ENCODE assay signal across 26 cellular contexts in the genomic region with DNA sequence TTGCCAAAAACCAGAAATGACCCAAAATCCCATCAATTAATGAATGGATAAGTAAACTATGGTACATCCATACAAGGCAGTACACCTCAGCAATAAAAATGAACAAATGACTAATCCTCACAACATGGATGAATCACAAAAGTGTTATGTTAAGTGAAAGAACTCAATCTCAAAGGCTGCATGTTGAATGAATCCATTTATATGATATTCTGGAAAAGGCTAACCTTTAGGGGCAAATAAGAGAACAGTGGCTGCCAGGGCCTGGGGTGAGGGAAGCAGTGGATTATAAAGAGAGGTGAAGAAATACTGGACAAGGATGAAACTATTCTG. TPM values are rescaled to one million over a fixed set of nuclear protein-coding genes. Genes with fewer than 3 reads are reported as not detected.
DNase-seq lines count a peak whose midpoint lies in the region; ATAC-seq, FAIRE-seq and TF ChIP-seq lines count a peak whose summit lies in the region.
"Had no signal": no experiment of that assay in that cellular context is flagged by ENCODE, and none has a peak within 500 bp of the region (broad histone marks: within the 10 kb centered on the region; RNA-seq: fewer than 3 reads in every experiment).

No MANE protein-coding gene starts in this region.

- H3K9me1 ChIP-seq in endothelial cell of umbilical vein (replicated peaks; ENCODE audit: control insufficient read depth, extremely low read depth, insufficient read depth, low read length) = no peaks in the 10 kb centered on the region

- dilution Hi-C loops in endothelial cell of umbilical vein (cut with MboI; ENCODE audit: extremely low pct_ligation_motif_present, low sequenced_read_pairs) = no loop called here

- H3K9me3 ChIP-seq in GM23248 (ENCODE audit: low read depth) = no peaks in the 10 kb centered on the region
- no peaks in the 10 kb centered on the region for H3K9me3 ChIP-seq in PC-3 (ENCODE audit: low read length)
- H3K9me3 ChIP-seq in endothelial cell of umbilical vein (replicated peaks; ENCODE audit: control insufficient read depth, insufficient read depth, low read length) = no peaks in the 10 kb centered on the region
- H3K9me3 ChIP-seq: pancreas, testis had no signal

- H3K4me1 ChIP-seq in GM23248 (ENCODE audit: insufficient read depth) (peaks cover 13% of the 10 kb centered on the region), PC-3 (ENCODE audit: insufficient read depth, low read length) (peaks cover 40% of the 10 kb centered on the region), endothelial cell of umbilical vein (ENCODE audit: control insufficient read depth, extremely low read depth, insufficient read depth, low read length) (peaks cover 26% of the 10 kb centered on the region)
- H3K4me1 ChIP-seq: pancreas, sigmoid colon, testis had no signal

- H3K4me3 Mint-ChIP-seq in stimulated activated naive B cell treated with anti-CD40 and anti-IgM and Interleukin-4, amounts not matched to agents 10 μg/mL and 1 μg/mL and 100 μg/mL, for 72 hours = no peak overlapping the region
- H3K4me3 Mint-ChIP-seq: H9; mesothelial cell of epicardium; natural killer cell treated with Interleukin-12 subunit alpha and Interleukin-12 subunit beta and Interleukin-15 and Interleukin-18, amount 100 ng/mL, for 72 hours; stimulated activated memory B cell treated with anti-CD40 and anti-IgM and Interleukin-4, amounts not matched to agents 10 μg/mL and 1 μg/mL and 100 μg/mL, for 72 hours; T-helper 2 cell treated with Interferon-gamma antibody and Interleukin-4, amounts not matched to agents 5 μg/mL and 100 μg/mL, for 36 hours had no signal

- no peak overlapping the region for H3K27ac ChIP-seq in GM23248
- H3K27ac ChIP-seq in PC-3 (ENCODE audit: low read length) = peak overlapping the region; percentile 88
- peak overlapping the region; percentile 50 for H3K27ac ChIP-seq in endothelial cell of umbilical vein (ENCODE audit: insufficient read depth, low read depth, low read length)
- H3K27ac ChIP-seq: dorsolateral prefrontal cortex, pancreas, sigmoid colon, SJSA1, testis had no signal

- H3K27me3 ChIP-seq in GM23248 (replicated peaks; ENCODE audit: insufficient read depth) (no peaks in the 10 kb centered on the region; the same call in 1 of the 2 replicates), PC-3 (ENCODE audit: low read length) (no peaks in the 10 kb centered on the region), endothelial cell of umbilical vein (ENCODE audit: control insufficient read depth in 2 of 2, insufficient read depth in 2 of 2, low read length in 2 of 2) (no peaks in the 10 kb centered on the region)
- H3K27me3 ChIP-seq: pancreas, sigmoid colon, SJSA1, testis had no signal

- H3K79me2 ChIP-seq in GM23248 (ENCODE audit: insufficient read depth) (no peaks in the 10 kb centered on the region), PC-3 (ENCODE audit: low read length) (no peaks in the 10 kb centered on the region), endothelial cell of umbilical vein (ENCODE audit: control insufficient read depth, insufficient read depth, low read length) (no peaks in the 10 kb centered on the region)

- H3K9ac ChIP-seq in GM23248 (no peak overlapping the region), PC-3 (ENCODE audit: low read length) (peak overlapping the region; percentile 46; the same call in 1 of the 2 replicates), endothelial cell of umbilical vein (replicated peaks; ENCODE audit: extremely low read depth, insufficient read depth, low read length) (no peak overlapping the region)

- H3K27ac Mint-ChIP-seq in stimulated activated naive B cell treated with anti-CD40 and anti-IgM and Interleukin-4, amounts not matched to agents 10 μg/mL and 1 μg/mL and 100 μg/mL, for 72 hours = no peak overlapping the region
- H3K27ac Mint-ChIP-seq: H9; mesothelial cell of epicardium; natural killer cell treated with Interleukin-12 subunit alpha and Interleukin-12 subunit beta and Interleukin-15 and Interleukin-18, amount 100 ng/mL, for 72 hours; stimulated activated memory B cell treated with anti-CD40 and anti-IgM and Interleukin-4, amounts not matched to agents 10 μg/mL and 1 μg/mL and 100 μg/mL, for 72 hours; T-helper 2 cell treated with Interferon-gamma antibody and Interleukin-4, amounts not matched to agents 5 μg/mL and 100 μg/mL, for 36 hours had no signal

- CTCF ChIA-PET in PC-3 (lab: Charles Lee) (no interaction called here), endothelial cell of umbilical vein (lab: Charles Lee) (interaction anchor here (1.5 to 1.9 kb wide), 2 partner anchors 17 to 33 kb away, joined by 5 to 7 read pairs; no protein-coding TSS in a partner anchor)

- H3K4me3 ChIP-seq in GM23248 = no peak overlapping the region
- no peak overlapping the region for H3K4me3 ChIP-seq in PC-3 (ENCODE audit: low read length)
- H3K4me3 ChIP-seq in endothelial cell of umbilical vein (replicated peaks in 1 of 3; ENCODE audit: insufficient read depth in 1 of 3, low read depth in 1 of 3, low read length in 3 of 3) = no peak overlapping the region
- H3K4me3 ChIP-seq in retinal pigment epithelial cell (ENCODE audit: low read length) = no peak overlapping the region
- H3K4me3 ChIP-seq: dorsolateral prefrontal cortex, pancreas, sigmoid colon, SJSA1, testis had no signal

- H3F3A ChIP-seq in GM23248 (ENCODE audit: insufficient read depth) (0 out of 2 replicates have a peak, but pooled peaks cover 4% of the 10 kb centered on the region), PC-3 (ENCODE audit: low read length, unreplicated experiment) (peaks cover 11% of the 10 kb centered on the region)

- no peaks in the 10 kb centered on the region for H4K20me1 ChIP-seq in GM23248 (ENCODE audit: insufficient read depth)
- no peaks in the 10 kb centered on the region for H4K20me1 ChIP-seq in PC-3 (ENCODE audit: low read length)
- H4K20me1 ChIP-seq in endothelial cell of umbilical vein (replicated peaks; ENCODE audit: control insufficient read depth, extremely low read depth, insufficient read depth, low read length) = no peaks in the 10 kb centered on the region

- H3K36me3 Mint-ChIP-seq in stimulated activated naive B cell treated with anti-CD40 and anti-IgM and Interleukin-4, amounts not matched to agents 10 μg/mL and 1 μg/mL and 100 μg/mL, for 72 hours = no peaks in the 10 kb centered on the region
- H3K36me3 Mint-ChIP-seq: mesothelial cell of epicardium; stimulated activated memory B cell treated with anti-CD40 and anti-IgM and Interleukin-4, amounts not matched to agents 10 μg/mL and 1 μg/mL and 100 μg/mL, for 72 hours had no signal

- H3K9me2 ChIP-seq in GM23248 (ENCODE audit: insufficient read depth) (0 out of 2 replicates have a peak, but pooled peaks cover 3% of the 10 kb centered on the region), PC-3 (replicated peaks; ENCODE audit: low read length) (no peaks in the 10 kb centered on the region)

- peak; percentile 70 for ATAC-seq in PC-3
- no peak for ATAC-seq in stimulated activated naive B cell treated with anti-CD40 and anti-IgM and Interleukin-4, amounts not matched to agents 10 μg/mL and 1 μg/mL and 100 μg/mL, for 72 hours (replicated peaks)
- ATAC-seq: HepG2; left lobe of liver; natural killer cell treated with Interleukin-12 subunit alpha and Interleukin-12 subunit beta and Interleukin-15 and Interleukin-18, amount 100 ng/mL, for 72 hours; pancreas; stimulated activated memory B cell treated with anti-CD40 and anti-IgM and Interleukin-4, amounts not matched to agents 10 μg/mL and 1 μg/mL and 100 μg/mL, for 72 hours had no signal

- peaks cover 0 to 4% of the 10 kb centered on the region in 2 donors for H3K9me3 Mint-ChIP-seq in stimulated activated naive B cell treated with anti-CD40 and anti-IgM and Interleukin-4, amounts not matched to agents 10 μg/mL and 1 μg/mL and 100 μg/mL, for 72 hours
- H3K9me3 Mint-ChIP-seq: natural killer cell treated with Interleukin-12 subunit alpha and Interleukin-12 subunit beta and Interleukin-15 and Interleukin-18, amount 100 ng/mL, for 72 hours had no signal

- BruUV-seq in PC-3 (replicated peaks; lab: Mats Ljungman, UMichigan) = no TSS peak
- BruUV-seq in endothelial cell of umbilical vein (replicated peaks; lab: Mats Ljungman, UMichigan) = no TSS peak

- DNase-seq in GM23248 (peak; percentile 20), PC-3 (peak; percentile 93), endothelial cell of umbilical vein (ENCODE audit: low read depth, low spot score) (no peak), retinal pigment epithelial cell (ENCODE audit: low read depth) (peak; percentile 1), ureter (ENCODE audit: low spot score) (no peak), iPS-NIHi11 (ENCODE audit: low spot score) (no peak)
- no peak for DNase-seq in stimulated activated naive B cell treated with anti-CD40 and anti-IgM and Interleukin-4, amounts not matched to agents 10 μg/mL and 1 μg/mL and 100 μg/mL, for 72 hours
- DNase-seq: activated CD4-positive, alpha-beta T cell treated with anti-CD3 and anti-CD28 coated beads, Interleukin-2, amount 50 U/mL, for 48 hours; activated gamma-delta T cell treated with Interleukin-2 at 50 U/mL for 16 hours; amniotic stem cell; central memory CD4-positive, alpha-beta T cell; DND-41; dorsolateral prefrontal cortex; H9; NCI-H1417; NCI-H524 treated with DMSO at 0.1 percent for 48 hours; pancreas; sigmoid colon; testis had no signal

- in situ Hi-C loops in GM23248 (cut with MboI) = no loop called here

- no peaks in the 10 kb centered on the region for H3K4me1 Mint-ChIP-seq in stimulated activated naive B cell treated with anti-CD40 and anti-IgM and Interleukin-4, amounts not matched to agents 10 μg/mL and 1 μg/mL and 100 μg/mL, for 72 hours
- H3K4me1 Mint-ChIP-seq: mesothelial cell of epicardium; stimulated activated memory B cell treated with anti-CD40 and anti-IgM and Interleukin-4, amounts not matched to agents 10 μg/mL and 1 μg/mL and 100 μg/mL, for 72 hours had no signal

- POLR2A ChIA-PET in PC-3 (lab: Charles Lee; ENCODE audit: unreplicated experiment) = no interaction called here
- POLR2A ChIA-PET in endothelial cell of umbilical vein (lab: Charles Lee) = no interaction called here

- H2AFZ ChIP-seq in GM23248 (no peak overlapping the region), PC-3 (ENCODE audit: low read length) (no peak overlapping the region), endothelial cell of umbilical vein (ENCODE audit: low read depth, low read length) (no peak overlapping the region)

- no peak for FAIRE-seq in endothelial cell of umbilical vein (lab: Jason Lieb, UNC)
- FAIRE-seq: HepG2, pancreas had no signal

- peaks cover 18 to 29% of the 10 kb centered on the region in 2 donors for H3K27me3 Mint-ChIP-seq in stimulated activated naive B cell treated with anti-CD40 and anti-IgM and Interleukin-4, amounts not matched to agents 10 μg/mL and 1 μg/mL and 100 μg/mL, for 72 hours

- TF ChIP-seq CTCF in PC-3 (conservative IDR thresholded peaks at IDR 0.05; ENCODE audit: low read depth, low read length) (no peak), endothelial cell of umbilical vein (IDR thresholded peaks at IDR 0.05; ENCODE audit: extremely low read depth in 1 of 2, insufficient read depth in 1 of 2, low read depth in 1 of 2, low read length in 2 of 2) (no peak), retinal pigment epithelial cell (conservative IDR thresholded peaks at IDR 0.05; ENCODE audit: low read depth, low read length) (no peak)

- no peak overlapping the region for H3K4me2 ChIP-seq in GM23248 (ENCODE audit: unreplicated experiment)
- H3K4me2 ChIP-seq in PC-3 (ENCODE audit: low read length) = peak overlapping the region; percentile 70
- H3K4me2 ChIP-seq in endothelial cell of umbilical vein (ENCODE audit: insufficient read depth, low read length) = no peak overlapping the region

- TF ChIP-seq POLR2A in endothelial cell of umbilical vein (IDR thresholded peaks at IDR 0.05; ENCODE audit: low read depth, low read length) = no peak

- intact Hi-C loops in PC-3 (cut with micrococcal nuclease) (loop anchor here (2.0 to 5.0 kb wide), 2 partner anchors 47 to 78 kb away; a partner anchor contains a TSS), endothelial cell of umbilical vein (cut with micrococcal nuclease) (no loop called here)

- H3K36me3 ChIP-seq in GM23248 (ENCODE audit: low read depth) (no peaks in the 10 kb centered on the region), PC-3 (ENCODE audit: low read depth, low read length) (no peaks in the 10 kb centered on the region), endothelial cell of umbilical vein (ENCODE audit: control insufficient read depth in 2 of 2, extremely low read depth in 1 of 2, insufficient read depth in 2 of 2, low read length in 2 of 2) (no peaks in the 10 kb centered on the region)
- H3K36me3 ChIP-seq: pancreas, sigmoid colon, SJSA1 had no signal

RNA-seq across cellular contexts. Expression of a gene that starts 46.1 kb away (rescaled TPM):
- 17.9 and 18.2 TPM in 2 replicates for total RNA-seq in GM23248 (2014; rRNA removed; shearing (Covaris generic))
- polyA plus RNA-seq in GM23248 (2016; fragmentation: Nextera tagmentation; extraction: Ambion mirVana) (4.3 and 5.1 TPM in 2 replicates), endothelial cell of umbilical vein (18.8 and 20.9 TPM in 2 replicates)
- total RNA-seq in PC-3 (2014; rRNA removed) (54.7 and 60.4 TPM in 2 replicates), endothelial cell of umbilical vein (59.3 and 62.7 TPM in 2 replicates), ureter (230 TPM)
- 18.6 and 20.0 TPM in 2 replicates for polyA plus RNA-seq in endothelial cell of umbilical vein (2011; cell fraction: cytosol; rRNA removed)
- 42.5 and 44.6 TPM in 2 replicates for polyA plus RNA-seq in endothelial cell of umbilical vein (2011; cell fraction: nucleus; rRNA removed)
- 21.4 and 31.5 TPM in 2 replicates for polyA plus RNA-seq in endothelial cell of umbilical vein (2012)
- polyA minus RNA-seq in endothelial cell of umbilical vein = 76.9 and 77.9 TPM in 2 replicates
- polyA minus RNA-seq in endothelial cell of umbilical vein (2011; cell fraction: cytosol; rRNA and poly(A)+ RNA removed) = 33.7 TPM
- 71.7 and 73.9 TPM in 2 replicates for polyA minus RNA-seq in endothelial cell of umbilical vein (2011; cell fraction: nucleus; rRNA and poly(A)+ RNA removed)

Comparison
In these comparisons a context has a peak if more than half of its experiments do, and no peak if none do; other contexts are left out.
1. DNase-seq: peak in GM23248 (single experiment), PC-3 (single experiment) and retinal pigment epithelial cell (single experiment); none in endothelial cell of umbilical vein (single experiment), ureter (single experiment), stimulated activated naive B cell treated with anti-CD40 and anti-IgM and Interleukin-4, amounts not matched to agents 10 μg/mL and 1 μg/mL and 100 μg/mL, for 72 hours (single experiment) and iPS-NIHi11 (single experiment).